ENCODE assay signal across 3 cellular contexts in the genomic region with DNA sequence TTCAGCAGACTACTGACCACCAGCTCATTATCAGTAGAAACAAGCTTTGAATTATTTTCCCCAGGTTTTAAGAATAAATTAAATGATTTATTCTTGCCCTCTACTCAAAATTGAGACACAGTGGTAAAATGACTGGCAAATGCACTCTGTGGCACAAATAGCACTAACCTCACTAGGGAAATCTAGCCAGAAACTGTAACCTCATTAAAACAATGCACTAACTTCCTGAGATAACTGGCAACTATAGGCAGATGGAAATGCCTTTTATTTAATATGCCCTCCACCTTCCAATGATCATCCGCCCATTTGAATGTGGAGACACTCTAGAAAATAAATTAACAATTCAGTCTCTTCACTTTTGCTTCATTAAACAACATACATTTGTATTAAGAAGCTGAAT.
TF ChIP-seq lines count a peak whose summit lies in the region.

No MANE protein-coding gene starts in this region.

TF ChIP-seq in SK-N-SH, 30 proteins besides CTCF, POLR2A, EP300 and RAD21 (continued from another document):
- TF ChIP-seq, protein P1, sequence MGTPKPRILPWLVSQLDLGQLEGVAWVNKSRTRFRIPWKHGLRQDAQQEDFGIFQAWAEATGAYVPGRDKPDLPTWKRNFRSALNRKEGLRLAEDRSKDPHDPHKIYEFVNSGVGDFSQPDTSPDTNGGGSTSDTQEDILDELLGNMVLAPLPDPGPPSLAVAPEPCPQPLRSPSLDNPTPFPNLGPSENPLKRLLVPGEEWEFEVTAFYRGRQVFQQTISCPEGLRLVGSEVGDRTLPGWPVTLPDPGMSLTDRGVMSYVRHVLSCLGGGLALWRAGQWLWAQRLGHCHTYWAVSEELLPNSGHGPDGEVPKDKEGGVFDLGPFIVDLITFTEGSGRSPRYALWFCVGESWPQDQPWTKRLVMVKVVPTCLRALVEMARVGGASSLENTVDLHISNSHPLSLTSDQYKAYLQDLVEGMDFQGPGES (IDR thresholded peaks at IDR 0.05; ENCODE audit: low read depth, low read length): no peak
- TF ChIP-seq ELF1 (IDR thresholded peaks at IDR 0.05): no peak
- no peak for TF ChIP-seq FOSL2 (IDR thresholded peaks at IDR 0.05; ENCODE audit: borderline replicate concordance, low read depth)
- TF ChIP-seq, protein P2, sequence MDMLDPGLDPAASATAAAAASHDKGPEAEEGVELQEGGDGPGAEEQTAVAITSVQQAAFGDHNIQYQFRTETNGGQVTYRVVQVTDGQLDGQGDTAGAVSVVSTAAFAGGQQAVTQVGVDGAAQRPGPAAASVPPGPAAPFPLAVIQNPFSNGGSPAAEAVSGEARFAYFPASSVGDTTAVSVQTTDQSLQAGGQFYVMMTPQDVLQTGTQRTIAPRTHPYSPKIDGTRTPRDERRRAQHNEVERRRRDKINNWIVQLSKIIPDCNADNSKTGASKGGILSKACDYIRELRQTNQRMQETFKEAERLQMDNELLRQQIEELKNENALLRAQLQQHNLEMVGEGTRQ (IDR thresholded peaks at IDR 0.05; ENCODE audit: borderline replicate concordance, low read depth, low read length): no peak
- no peak for TF ChIP-seq SMC3 (IDR thresholded peaks at IDR 0.05; ENCODE audit: low read depth, low read length)
- TF ChIP-seq MEF2A (IDR thresholded peaks at IDR 0.05; ENCODE audit: borderline replicate concordance, low read depth): no peak
- no peak for TF ChIP-seq YY1 (IDR thresholded peaks at IDR 0.05; ENCODE audit: low read depth)
- no peak for TF ChIP-seq SIN3A (IDR thresholded peaks at IDR 0.05; ENCODE audit: borderline replicate concordance, low read depth, low read length)
- TF ChIP-seq JUND (IDR thresholded peaks at IDR 0.05): no peak
- TF ChIP-seq RCOR1 (IDR thresholded peaks at IDR 0.05; ENCODE audit: low read length): no peak
- TF ChIP-seq TAF1 (IDR thresholded peaks at IDR 0.05; ENCODE audit: borderline replicate concordance, low read depth, low read length): no peak
- TF ChIP-seq EZH2phosphoT487 (IDR thresholded peaks at IDR 0.05; ENCODE audit: borderline replicate concordance, low read depth): no peak
- TF ChIP-seq TCF12 (IDR thresholded peaks at IDR 0.05): no peak

TF ChIP-seq in SK-N-SH treated with all-trans-retinoic acid at 6 μM for 48 hours, 23 proteins besides CTCF, POLR2A, EP300 and RAD21 (continued from another document):
- TF ChIP-seq, protein P3, sequence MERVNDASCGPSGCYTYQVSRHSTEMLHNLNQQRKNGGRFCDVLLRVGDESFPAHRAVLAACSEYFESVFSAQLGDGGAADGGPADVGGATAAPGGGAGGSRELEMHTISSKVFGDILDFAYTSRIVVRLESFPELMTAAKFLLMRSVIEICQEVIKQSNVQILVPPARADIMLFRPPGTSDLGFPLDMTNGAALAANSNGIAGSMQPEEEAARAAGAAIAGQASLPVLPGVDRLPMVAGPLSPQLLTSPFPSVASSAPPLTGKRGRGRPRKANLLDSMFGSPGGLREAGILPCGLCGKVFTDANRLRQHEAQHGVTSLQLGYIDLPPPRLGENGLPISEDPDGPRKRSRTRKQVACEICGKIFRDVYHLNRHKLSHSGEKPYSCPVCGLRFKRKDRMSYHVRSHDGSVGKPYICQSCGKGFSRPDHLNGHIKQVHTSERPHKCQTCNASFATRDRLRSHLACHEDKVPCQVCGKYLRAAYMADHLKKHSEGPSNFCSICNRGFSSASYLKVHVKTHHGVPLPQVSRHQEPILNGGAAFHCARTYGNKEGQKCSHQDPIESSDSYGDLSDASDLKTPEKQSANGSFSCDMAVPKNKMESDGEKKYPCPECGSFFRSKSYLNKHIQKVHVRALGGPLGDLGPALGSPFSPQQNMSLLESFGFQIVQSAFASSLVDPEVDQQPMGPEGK (CRISPR knock-in tag; IDR thresholded peaks at IDR 0.05; ENCODE audit: borderline replicate concordance): no peak
- no peak for TF ChIP-seq ZFP30 (CRISPR knock-in tag; IDR thresholded peaks at IDR 0.05)
- no peak for TF ChIP-seq ISL1 (CRISPR knock-in tag; IDR thresholded peaks at IDR 0.05)
- no peak for TF ChIP-seq SNAI2 (CRISPR knock-in tag; IDR thresholded peaks at IDR 0.05)
- TF ChIP-seq TOX (CRISPR knock-in tag; IDR thresholded peaks at IDR 0.05; ENCODE audit: borderline replicate concordance): no peak
- no peak for TF ChIP-seq ZC3H10 (CRISPR knock-in tag; IDR thresholded peaks at IDR 0.05)
- TF ChIP-seq, protein P4, sequence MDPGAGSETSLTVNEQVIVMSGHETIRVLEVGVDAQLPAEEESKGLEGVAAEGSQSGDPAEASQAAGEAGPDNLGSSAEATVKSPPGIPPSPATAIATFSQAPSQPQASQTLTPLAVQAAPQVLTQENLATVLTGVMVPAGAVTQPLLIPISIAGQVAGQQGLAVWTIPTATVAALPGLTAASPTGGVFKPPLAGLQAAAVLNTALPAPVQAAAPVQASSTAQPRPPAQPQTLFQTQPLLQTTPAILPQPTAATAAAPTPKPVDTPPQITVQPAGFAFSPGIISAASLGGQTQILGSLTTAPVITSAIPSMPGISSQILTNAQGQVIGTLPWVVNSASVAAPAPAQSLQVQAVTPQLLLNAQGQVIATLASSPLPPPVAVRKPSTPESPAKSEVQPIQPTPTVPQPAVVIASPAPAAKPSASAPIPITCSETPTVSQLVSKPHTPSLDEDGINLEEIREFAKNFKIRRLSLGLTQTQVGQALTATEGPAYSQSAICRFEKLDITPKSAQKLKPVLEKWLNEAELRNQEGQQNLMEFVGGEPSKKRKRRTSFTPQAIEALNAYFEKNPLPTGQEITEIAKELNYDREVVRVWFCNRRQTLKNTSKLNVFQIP (CRISPR knock-in tag; IDR thresholded peaks at IDR 0.05; ENCODE audit: borderline replicate concordance, low read depth): no peak
- TF ChIP-seq, protein P5, sequence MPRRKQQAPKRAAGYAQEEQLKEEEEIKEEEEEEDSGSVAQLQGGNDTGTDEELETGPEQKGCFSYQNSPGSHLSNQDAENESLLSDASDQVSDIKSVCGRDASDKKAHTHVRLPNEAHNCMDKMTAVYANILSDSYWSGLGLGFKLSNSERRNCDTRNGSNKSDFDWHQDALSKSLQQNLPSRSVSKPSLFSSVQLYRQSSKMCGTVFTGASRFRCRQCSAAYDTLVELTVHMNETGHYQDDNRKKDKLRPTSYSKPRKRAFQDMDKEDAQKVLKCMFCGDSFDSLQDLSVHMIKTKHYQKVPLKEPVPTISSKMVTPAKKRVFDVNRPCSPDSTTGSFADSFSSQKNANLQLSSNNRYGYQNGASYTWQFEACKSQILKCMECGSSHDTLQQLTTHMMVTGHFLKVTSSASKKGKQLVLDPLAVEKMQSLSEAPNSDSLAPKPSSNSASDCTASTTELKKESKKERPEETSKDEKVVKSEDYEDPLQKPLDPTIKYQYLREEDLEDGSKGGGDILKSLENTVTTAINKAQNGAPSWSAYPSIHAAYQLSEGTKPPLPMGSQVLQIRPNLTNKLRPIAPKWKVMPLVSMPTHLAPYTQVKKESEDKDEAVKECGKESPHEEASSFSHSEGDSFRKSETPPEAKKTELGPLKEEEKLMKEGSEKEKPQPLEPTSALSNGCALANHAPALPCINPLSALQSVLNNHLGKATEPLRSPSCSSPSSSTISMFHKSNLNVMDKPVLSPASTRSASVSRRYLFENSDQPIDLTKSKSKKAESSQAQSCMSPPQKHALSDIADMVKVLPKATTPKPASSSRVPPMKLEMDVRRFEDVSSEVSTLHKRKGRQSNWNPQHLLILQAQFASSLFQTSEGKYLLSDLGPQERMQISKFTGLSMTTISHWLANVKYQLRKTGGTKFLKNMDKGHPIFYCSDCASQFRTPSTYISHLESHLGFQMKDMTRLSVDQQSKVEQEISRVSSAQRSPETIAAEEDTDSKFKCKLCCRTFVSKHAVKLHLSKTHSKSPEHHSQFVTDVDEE (CRISPR knock-in tag; IDR thresholded peaks at IDR 0.05): no peak

TF ChIP-seq in GM12878, 131 proteins besides CTCF, POLR2A, EP300 and RAD21 (continued from another document):
- TF ChIP-seq, protein P6, sequence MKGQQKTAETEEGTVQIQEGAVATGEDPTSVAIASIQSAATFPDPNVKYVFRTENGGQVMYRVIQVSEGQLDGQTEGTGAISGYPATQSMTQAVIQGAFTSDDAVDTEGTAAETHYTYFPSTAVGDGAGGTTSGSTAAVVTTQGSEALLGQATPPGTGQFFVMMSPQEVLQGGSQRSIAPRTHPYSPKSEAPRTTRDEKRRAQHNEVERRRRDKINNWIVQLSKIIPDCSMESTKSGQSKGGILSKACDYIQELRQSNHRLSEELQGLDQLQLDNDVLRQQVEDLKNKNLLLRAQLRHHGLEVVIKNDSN (IDR thresholded peaks at IDR 0.05; ENCODE audit: borderline replicate concordance, extremely low read length, insufficient read depth, low read depth, low read length): no peak
- TF ChIP-seq BACH1 (IDR thresholded peaks at IDR 0.05; ENCODE audit: borderline replicate concordance) (no peak), ZNF207 (IDR thresholded peaks at IDR 0.05; ENCODE audit: borderline replicate concordance) (no peak), NR2C1 (IDR thresholded peaks at IDR 0.05) (no peak)
